ENCODE assay signal across 1 cellular context in the genomic region with DNA sequence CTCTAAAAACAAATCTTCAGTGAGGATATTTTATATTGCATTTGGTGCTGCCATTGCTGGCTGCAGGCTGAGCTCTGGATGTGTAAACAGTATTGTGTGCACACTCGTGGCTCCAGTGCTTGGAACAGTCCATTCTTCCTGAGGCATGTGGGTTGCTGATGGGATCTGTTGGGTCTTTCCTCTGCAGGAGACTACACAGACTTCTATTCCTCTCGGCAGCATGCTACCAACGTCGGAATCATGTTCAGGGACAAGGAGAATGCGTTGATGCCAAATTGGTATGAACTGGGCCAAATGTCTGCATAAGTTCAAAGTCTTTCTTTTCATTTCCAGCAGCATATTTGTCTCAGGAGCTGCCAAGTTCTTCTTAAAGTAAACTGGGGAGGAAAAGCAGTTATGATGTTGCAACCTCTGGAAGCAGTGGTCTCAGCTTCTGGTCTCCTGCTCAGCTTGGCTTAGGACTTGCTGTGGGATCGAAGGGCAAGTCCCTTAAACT.
TF ChIP-seq lines count a peak whose summit lies in the region.

No MANE protein-coding gene starts in this region.

TF ChIP-seq in K562, 482 proteins besides CTCF, POLR2A, EP300 and RAD21 (continued from another document):
- TF ChIP-seq ETV6 (IDR thresholded peaks at IDR 0.05; ENCODE audit: borderline replicate concordance in 1 of 2, low read depth in 2 of 2, low read length in 1 of 2), result no peak
- no peak for TF ChIP-seq ETV6 (CRISPR knock-in tag; IDR thresholded peaks at IDR 0.05; ENCODE audit: borderline replicate concordance)
- no peak for TF ChIP-seq TOE1 (IDR thresholded peaks at IDR 0.05; ENCODE audit: borderline replicate concordance)
- TF ChIP-seq TOE1 (CRISPR knock-in tag; IDR thresholded peaks at IDR 0.05; ENCODE audit: borderline replicate concordance, low read depth), result no peak
- TF ChIP-seq, protein P1, sequence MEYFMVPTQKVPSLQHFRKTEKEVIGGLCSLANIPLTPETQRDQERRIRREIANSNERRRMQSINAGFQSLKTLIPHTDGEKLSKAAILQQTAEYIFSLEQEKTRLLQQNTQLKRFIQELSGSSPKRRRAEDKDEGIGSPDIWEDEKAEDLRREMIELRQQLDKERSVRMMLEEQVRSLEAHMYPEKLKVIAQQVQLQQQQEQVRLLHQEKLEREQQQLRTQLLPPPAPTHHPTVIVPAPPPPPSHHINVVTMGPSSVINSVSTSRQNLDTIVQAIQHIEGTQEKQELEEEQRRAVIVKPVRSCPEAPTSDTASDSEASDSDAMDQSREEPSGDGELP (CRISPR knock-in tag; IDR thresholded peaks at IDR 0.05; ENCODE audit: borderline replicate concordance), result no peak
- no peak for TF ChIP-seq ESRRB (CRISPR knock-in tag; IDR thresholded peaks at IDR 0.05; ENCODE audit: borderline replicate concordance)
- no peak for TF ChIP-seq KLF1 (tag; IDR thresholded peaks at IDR 0.05)
- TF ChIP-seq, protein P2, sequence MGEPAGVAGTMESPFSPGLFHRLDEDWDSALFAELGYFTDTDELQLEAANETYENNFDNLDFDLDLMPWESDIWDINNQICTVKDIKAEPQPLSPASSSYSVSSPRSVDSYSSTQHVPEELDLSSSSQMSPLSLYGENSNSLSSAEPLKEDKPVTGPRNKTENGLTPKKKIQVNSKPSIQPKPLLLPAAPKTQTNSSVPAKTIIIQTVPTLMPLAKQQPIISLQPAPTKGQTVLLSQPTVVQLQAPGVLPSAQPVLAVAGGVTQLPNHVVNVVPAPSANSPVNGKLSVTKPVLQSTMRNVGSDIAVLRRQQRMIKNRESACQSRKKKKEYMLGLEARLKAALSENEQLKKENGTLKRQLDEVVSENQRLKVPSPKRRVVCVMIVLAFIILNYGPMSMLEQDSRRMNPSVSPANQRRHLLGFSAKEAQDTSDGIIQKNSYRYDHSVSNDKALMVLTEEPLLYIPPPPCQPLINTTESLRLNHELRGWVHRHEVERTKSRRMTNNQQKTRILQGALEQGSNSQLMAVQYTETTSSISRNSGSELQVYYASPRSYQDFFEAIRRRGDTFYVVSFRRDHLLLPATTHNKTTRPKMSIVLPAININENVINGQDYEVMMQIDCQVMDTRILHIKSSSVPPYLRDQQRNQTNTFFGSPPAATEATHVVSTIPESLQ (CRISPR knock-in tag; IDR thresholded peaks at IDR 0.05), result no peak
- no peak for TF ChIP-seq ATF1 (CRISPR knock-in tag; IDR thresholded peaks at IDR 0.05)
- TF ChIP-seq ATF1 (tag; IDR thresholded peaks at IDR 0.05), result no peak
